Comparison of ENCODE assay signal across 10 cellular contexts in the genomic region with DNA sequence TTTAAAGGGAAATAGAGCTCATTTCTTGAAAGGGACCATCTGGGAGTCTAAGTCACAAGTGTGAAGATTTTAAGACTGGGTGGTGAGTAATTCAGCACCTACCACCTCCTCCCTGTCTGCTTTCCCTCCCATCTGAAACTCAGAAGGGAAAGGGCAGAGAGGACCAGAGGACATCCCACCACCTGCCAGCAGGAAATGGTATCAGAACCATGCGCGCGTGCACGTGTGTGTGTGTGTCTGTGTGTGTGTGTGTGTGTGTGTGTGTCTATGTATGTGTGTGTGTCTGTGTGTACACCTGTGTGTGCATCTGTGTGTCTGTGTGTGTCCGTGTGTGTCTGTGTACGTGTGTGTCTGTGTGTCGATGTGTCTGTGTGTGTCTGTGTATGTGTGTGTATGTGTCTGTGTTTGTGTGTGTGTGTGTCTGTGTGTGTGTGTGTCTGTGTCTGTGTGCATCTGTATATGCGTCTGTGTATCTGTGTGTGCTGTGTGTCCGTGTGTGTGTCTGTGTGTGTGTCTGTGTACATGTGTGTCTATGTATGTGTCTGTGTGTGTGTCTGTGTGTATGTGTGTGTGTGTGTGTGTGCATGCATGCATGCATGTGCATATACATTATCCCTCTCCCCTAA.
DNase-seq lines count a peak whose midpoint lies in the region; ATAC-seq and TF ChIP-seq lines count a peak whose summit lies in the region.
"Had no signal": no experiment of that assay in that cellular context is flagged by ENCODE, and none has a peak within 500 bp of the region (broad histone marks: within the 10 kb centered on the region; RNA-seq: fewer than 3 reads in every experiment).

No MANE protein-coding gene starts in this region.

- POLR2A ChIA-PET in activated CD4-positive, alpha-beta memory T cell treated with anti-CD3 and anti-CD28 coated beads for 36 hours (lab: Charles Lee) = interaction anchor here (0.9 to 1.9 kb wide), 11 partner anchors 9 to 420 kb away, joined by 3 to 9 read pairs (median 4); no protein-coding TSS in a partner anchor
- POLR2A ChIA-PET in naive thymus-derived CD4-positive, alpha-beta T cell (lab: Charles Lee) = interaction anchor here (1.0 to 43.2 kb wide), 4 partner anchors 9 to 68 kb away, joined by 3 to 1899 read pairs (median 1274); partner anchors contain the start of gene ZFP36L2

- peak in 1 of 2 donors; percentile 63 for ATAC-seq in CD4-positive, CD25-positive, alpha-beta regulatory T cell (ENCODE audit: low read depth in 2 of 2)
- ATAC-seq in GM21381 (IDR thresholded peaks at IDR 0.05; ENCODE audit: unreplicated experiment) = peak; percentile 73
- ATAC-seq in naive thymus-derived CD4-positive, alpha-beta T cell = peak; percentile 51

- H3K27ac Mint-ChIP-seq in CD4-positive, CD25-positive, alpha-beta regulatory T cell = peak overlapping the region; percentile 89 to 98 (median 92)
- H3K27ac Mint-ChIP-seq in activated CD4-positive, alpha-beta memory T cell treated with anti-CD3 and anti-CD28 coated beads for 36 hours = peak overlapping the region; percentile 82
- H3K27ac Mint-ChIP-seq in naive thymus-derived CD4-positive, alpha-beta T cell = peak overlapping the region; percentile 82 to 96 (median 88)
- H3K27ac Mint-ChIP-seq in endothelial cell (ENCODE audit: unreplicated experiment) = no peak overlapping the region

- CTCF ChIA-PET in activated CD4-positive, alpha-beta memory T cell treated with anti-CD3 and anti-CD28 coated beads for 36 hours (lab: Charles Lee) = interaction anchor here (0.8 to 3.1 kb wide), 9 partner anchors 10 to 80 kb away, joined by 3 to 16 read pairs (median 4); no protein-coding TSS in a partner anchor
- CTCF ChIA-PET in naive thymus-derived CD4-positive, alpha-beta T cell (lab: Charles Lee) = interaction anchor here (0.5 to 2.0 kb wide), 7 partner anchors 13 to 69 kb away, joined by 3 to 4 read pairs (median 4); no protein-coding TSS in a partner anchor

- H3K4me1 ChIP-seq in CD4-positive, CD25-positive, alpha-beta regulatory T cell (ENCODE audit: control insufficient read depth, insufficient read depth, low read length, poor library complexity, severe bottlenecking) = peaks cover 16% of the 10 kb centered on the region
- H3K4me1 ChIP-seq in naive thymus-derived CD4-positive, alpha-beta T cell (ENCODE audit: control insufficient read depth in 2 of 2, insufficient read depth in 2 of 2, low read length in 2 of 2) = peaks cover 15 to 54% of the 10 kb centered on the region in 2 donors

- H3K4me3 ChIP-seq in CD4-positive, CD25-positive, alpha-beta regulatory T cell (ENCODE audit: low read depth, low read length) = no peak overlapping the region
- no peak overlapping the region for H3K4me3 ChIP-seq in naive thymus-derived CD4-positive, alpha-beta T cell (ENCODE audit: low read length)
- H3K4me3 ChIP-seq: MG63 had no signal

- intact Hi-C loops in activated CD4-positive, alpha-beta memory T cell treated with anti-CD3 and anti-CD28 coated beads for 36 hours (cut with micrococcal nuclease) = loop anchor here (1.0 kb wide), 2 partner anchors 9 to 12 kb away; no protein-coding TSS in a partner anchor
- intact Hi-C loops in naive thymus-derived CD4-positive, alpha-beta T cell (cut with micrococcal nuclease) = loop anchor here (1.0 kb wide), 1 partner anchor 9 kb away; no protein-coding TSS in a partner anchor

- no peaks in the 10 kb centered on the region for H3K9me3 Mint-ChIP-seq in CD4-positive, CD25-positive, alpha-beta regulatory T cell
- no peaks in the 10 kb centered on the region for H3K9me3 Mint-ChIP-seq in activated CD4-positive, alpha-beta memory T cell treated with anti-CD3 and anti-CD28 coated beads for 36 hours
- no peaks in the 10 kb centered on the region for H3K9me3 Mint-ChIP-seq in naive thymus-derived CD4-positive, alpha-beta T cell
- no peaks in the 10 kb centered on the region for H3K9me3 Mint-ChIP-seq in endothelial cell (ENCODE audit: unreplicated experiment)

- no peaks in the 10 kb centered on the region for H3K27me3 ChIP-seq in CD4-positive, CD25-positive, alpha-beta regulatory T cell (ENCODE audit: control insufficient read depth, insufficient read depth, low read length)
- no peaks in the 10 kb centered on the region for H3K27me3 ChIP-seq in naive thymus-derived CD4-positive, alpha-beta T cell (ENCODE audit: control insufficient read depth in 2 of 2, insufficient read depth in 2 of 2, low read length in 2 of 2)
- H3K27me3 ChIP-seq: MG63 had no signal

- no peaks in the 10 kb centered on the region for H3K36me3 Mint-ChIP-seq in CD4-positive, CD25-positive, alpha-beta regulatory T cell
- H3K36me3 Mint-ChIP-seq in activated CD4-positive, alpha-beta memory T cell treated with anti-CD3 and anti-CD28 coated beads for 36 hours = no peaks in the 10 kb centered on the region
- H3K36me3 Mint-ChIP-seq in naive thymus-derived CD4-positive, alpha-beta T cell = peaks cover 0 to 6% (median 0%) of the 10 kb centered on the region in 5 donors
- no peaks in the 10 kb centered on the region for H3K36me3 Mint-ChIP-seq in endothelial cell (ENCODE audit: low read depth, unreplicated experiment)

- no peaks in the 10 kb centered on the region for H3K36me3 ChIP-seq in CD4-positive, CD25-positive, alpha-beta regulatory T cell (ENCODE audit: control insufficient read depth, insufficient read depth, low read length)
- H3K36me3 ChIP-seq in naive thymus-derived CD4-positive, alpha-beta T cell (ENCODE audit: control insufficient read depth in 2 of 3, insufficient read depth in 3 of 3, low read length in 3 of 3) = no peaks in the 10 kb centered on the region
- H3K36me3 ChIP-seq: MG63 had no signal

- H3K9me3 ChIP-seq in CD4-positive, CD25-positive, alpha-beta regulatory T cell (ENCODE audit: control insufficient read depth in 2 of 2, low read length in 2 of 2) = no peaks in the 10 kb centered on the region
- H3K9me3 ChIP-seq in naive thymus-derived CD4-positive, alpha-beta T cell (ENCODE audit: control insufficient read depth in 2 of 3, low read length in 3 of 3) = no peaks in the 10 kb centered on the region
- H3K9me3 ChIP-seq: MG63 had no signal

- no peak for TF ChIP-seq CTCF in endothelial cell (IDR thresholded peaks at IDR 0.05; ENCODE audit: unreplicated experiment)

- peak overlapping the region in 3 of 4 donors; percentile 15 to 69 (median 22) for H3K4me3 Mint-ChIP-seq in CD4-positive, CD25-positive, alpha-beta regulatory T cell
- peak overlapping the region; percentile 9 for H3K4me3 Mint-ChIP-seq in activated CD4-positive, alpha-beta memory T cell treated with anti-CD3 and anti-CD28 coated beads for 36 hours
- H3K4me3 Mint-ChIP-seq in naive thymus-derived CD4-positive, alpha-beta T cell = peak overlapping the region; percentile 28 to 69 (median 58)
- no peak overlapping the region for H3K4me3 Mint-ChIP-seq in endothelial cell (ENCODE audit: unreplicated experiment)

- peaks cover 8 to 68% (median 20%) of the 10 kb centered on the region in 4 donors for H3K4me1 Mint-ChIP-seq in CD4-positive, CD25-positive, alpha-beta regulatory T cell
- H3K4me1 Mint-ChIP-seq in activated CD4-positive, alpha-beta memory T cell treated with anti-CD3 and anti-CD28 coated beads for 36 hours (ENCODE audit: low read depth) = peaks cover 59% of the 10 kb centered on the region
- peaks cover 43 to 92% (median 67%) of the 10 kb centered on the region in 7 donors for H3K4me1 Mint-ChIP-seq in naive thymus-derived CD4-positive, alpha-beta T cell
- H3K4me1 Mint-ChIP-seq in endothelial cell (ENCODE audit: unreplicated experiment) = peaks cover 6% of the 10 kb centered on the region

- H3K27ac ChIP-seq in CD4-positive, CD25-positive, alpha-beta regulatory T cell (ENCODE audit: insufficient read depth, low read length, poor library complexity, severe bottlenecking) = no peak overlapping the region
- peak overlapping the region; percentile 36 for H3K27ac ChIP-seq in naive thymus-derived CD4-positive, alpha-beta T cell (ENCODE audit: low read depth, low read length)

- peak in 1 of 3 donors; percentile 73 for DNase-seq in CD4-positive, CD25-positive, alpha-beta regulatory T cell
- DNase-seq in activated CD4-positive, alpha-beta memory T cell treated with anti-CD3 and anti-CD28 coated beads for 36 hours = peak; percentile 83
- DNase-seq in naive thymus-derived CD4-positive, alpha-beta T cell = peak in 1 of 9 donors; percentile 64
- DNase-seq in SK-N-DZ (ENCODE audit: low spot score) (no peak), SKM-1 (lab: John Stamatoyannopoulos, UW; ENCODE audit: unreplicated experiment) (no peak), endothelial cell (ENCODE audit: low spot score) (no peak), NCI-H748 (lab: John Stamatoyannopoulos, UW; ENCODE audit: unreplicated experiment) (no peak)
- DNase-seq: aorta, MG63 had no signal

- H3K27me3 Mint-ChIP-seq in CD4-positive, CD25-positive, alpha-beta regulatory T cell = no peaks in the 10 kb centered on the region
- no peaks in the 10 kb centered on the region for H3K27me3 Mint-ChIP-seq in activated CD4-positive, alpha-beta memory T cell treated with anti-CD3 and anti-CD28 coated beads for 36 hours
- no peaks in the 10 kb centered on the region for H3K27me3 Mint-ChIP-seq in naive thymus-derived CD4-positive, alpha-beta T cell
- peaks cover 12% of the 10 kb centered on the region for H3K27me3 Mint-ChIP-seq in endothelial cell (ENCODE audit: unreplicated experiment)
